ENCODE assay signal across 25 cellular contexts in genomic region chr3:122410639-122411038, GRCh38. TPM values are rescaled to one million over a fixed set of nuclear protein-coding genes. Genes with fewer than 3 reads are reported as not detected.
DNase-seq lines count a peak whose midpoint lies in the region; ATAC-seq lines count a peak whose summit lies in the region.
"Had no signal": no experiment of that assay in that cellular context is flagged by ENCODE, and none has a peak within 500 bp of the region (broad histone marks: within the 10 kb centered on the region; RNA-seq: fewer than 3 reads in every experiment).

No MANE protein-coding gene starts in this region.

- peak; percentile 59 to 70 for ATAC-seq in activated naive CD4-positive, alpha-beta T cell treated with anti-CD3 and anti-CD28 coated beads, Interleukin-2, amount 50 U/mL, for 72 hours
- no peak for ATAC-seq in stimulated activated effector memory CD8-positive, alpha-beta T cell treated with anti-CD3 and anti-CD28 coated beads, Interleukin-12 subunit alpha, Interleukin-12 subunit beta, amount 100 ng/mL, for 72 hours
- ATAC-seq in GM19397 (IDR thresholded peaks at IDR 0.05; ENCODE audit: unreplicated experiment), result no peak
- ATAC-seq in GM18517 (IDR thresholded peaks at IDR 0.05; ENCODE audit: unreplicated experiment), result no peak
- no peak for ATAC-seq in HG02840 (IDR thresholded peaks at IDR 0.05; ENCODE audit: low FRiP score, unreplicated experiment)
- ATAC-seq: effector memory CD8-positive, alpha-beta T cell; gastrocnemius medialis had no signal

- peaks cover 17 to 27% of the 10 kb centered on the region in 2 donors for H3K36me3 Mint-ChIP-seq in activated naive CD4-positive, alpha-beta T cell treated with anti-CD3 and anti-CD28 coated beads, Interleukin-2, amount 50 U/mL, for 72 hours
- peaks cover 29% of the 10 kb centered on the region for H3K36me3 Mint-ChIP-seq in activated naive CD8-positive, alpha-beta T cell treated with anti-CD3 and anti-CD28 coated beads for 36 hours
- peaks cover 95% of the 10 kb centered on the region for H3K36me3 Mint-ChIP-seq in stimulated activated effector memory CD8-positive, alpha-beta T cell treated with anti-CD3 and anti-CD28 coated beads, Interleukin-12 subunit alpha, Interleukin-12 subunit beta, amount 100 ng/mL, for 72 hours

- no peak overlapping the region for H3K27ac Mint-ChIP-seq in activated naive CD4-positive, alpha-beta T cell treated with anti-CD3 and anti-CD28 coated beads, Interleukin-2, amount 50 U/mL, for 72 hours
- H3K27ac Mint-ChIP-seq in activated naive CD8-positive, alpha-beta T cell treated with anti-CD3 and anti-CD28 coated beads for 36 hours, result peak overlapping the region; percentile 66
- H3K27ac Mint-ChIP-seq in stimulated activated effector memory CD8-positive, alpha-beta T cell treated with anti-CD3 and anti-CD28 coated beads, Interleukin-12 subunit alpha, Interleukin-12 subunit beta, amount 100 ng/mL, for 72 hours, result peak overlapping the region; percentile 48
- H3K27ac Mint-ChIP-seq: activated CD4-positive, alpha-beta T cell treated with anti-CD3 and anti-CD28 coated beads, Interleukin-2, amount 10 ng/mL, durations not matched to agents 7 days and 5 days; HFFc6; nephron; T-helper 2 cell treated with Interferon-gamma antibody and Interleukin-4, amounts not matched to agents 5 μg/mL and 100 μg/mL, for 36 hours had no signal

- no peaks in the 10 kb centered on the region for H3K27me3 Mint-ChIP-seq in activated naive CD8-positive, alpha-beta T cell treated with anti-CD3 and anti-CD28 coated beads for 36 hours
- H3K27me3 Mint-ChIP-seq: activated CD4-positive, alpha-beta T cell treated with anti-CD3 and anti-CD28 coated beads, Interleukin-2, amount 10 ng/mL, durations not matched to agents 7 days and 5 days; effector memory CD8-positive, alpha-beta T cell had no signal

- H3K4me1 Mint-ChIP-seq in activated naive CD8-positive, alpha-beta T cell treated with anti-CD3 and anti-CD28 coated beads for 36 hours, result peaks cover 50% of the 10 kb centered on the region
- peaks cover 50% of the 10 kb centered on the region for H3K4me1 Mint-ChIP-seq in stimulated activated effector memory CD8-positive, alpha-beta T cell treated with anti-CD3 and anti-CD28 coated beads, Interleukin-12 subunit alpha, Interleukin-12 subunit beta, amount 100 ng/mL, for 72 hours

- no peaks in the 10 kb centered on the region for H3K9me3 Mint-ChIP-seq in activated naive CD4-positive, alpha-beta T cell treated with anti-CD3 and anti-CD28 coated beads, Interleukin-2, amount 50 U/mL, for 72 hours
- no peaks in the 10 kb centered on the region for H3K9me3 Mint-ChIP-seq in activated naive CD8-positive, alpha-beta T cell treated with anti-CD3 and anti-CD28 coated beads for 36 hours
- H3K9me3 Mint-ChIP-seq in stimulated activated effector memory CD8-positive, alpha-beta T cell treated with anti-CD3 and anti-CD28 coated beads, Interleukin-12 subunit alpha, Interleukin-12 subunit beta, amount 100 ng/mL, for 72 hours, result no peaks in the 10 kb centered on the region
- H3K9me3 Mint-ChIP-seq: activated CD4-positive, alpha-beta T cell treated with anti-CD3 and anti-CD28 coated beads, Interleukin-2, amount 10 ng/mL, durations not matched to agents 7 days and 5 days; effector memory CD8-positive, alpha-beta T cell; HFFc6; nephron; T-helper 2 cell treated with Interferon-gamma antibody and Interleukin-4, amounts not matched to agents 5 μg/mL and 100 μg/mL, for 36 hours had no signal

- no peak overlapping the region for H3K4me3 Mint-ChIP-seq in activated naive CD8-positive, alpha-beta T cell treated with anti-CD3 and anti-CD28 coated beads for 36 hours
- H3K4me3 Mint-ChIP-seq in stimulated activated effector memory CD8-positive, alpha-beta T cell treated with anti-CD3 and anti-CD28 coated beads, Interleukin-12 subunit alpha, Interleukin-12 subunit beta, amount 100 ng/mL, for 72 hours, result no peak overlapping the region
- H3K4me3 Mint-ChIP-seq: activated CD4-positive, alpha-beta T cell treated with anti-CD3 and anti-CD28 coated beads, Interleukin-2, amount 10 ng/mL, durations not matched to agents 7 days and 5 days; effector memory CD8-positive, alpha-beta T cell; HFFc6; nephron; T-helper 2 cell treated with Interferon-gamma antibody and Interleukin-4, amounts not matched to agents 5 μg/mL and 100 μg/mL, for 36 hours had no signal

- no peak for DNase-seq in activated naive CD4-positive, alpha-beta T cell treated with anti-CD3 and anti-CD28 coated beads, Interleukin-2, amount 50 U/mL, for 72 hours (ENCODE audit: low spot score in 2 of 2)
- DNase-seq in activated naive CD4-positive, alpha-beta T cell treated with anti-CD3 and anti-CD28 coated beads, Interleukin-2, amount 50 U/mL, for 16 hours, result no peak
- peak; percentile 1 for DNase-seq in NCI-H69 (lab: John Stamatoyannopoulos, UW)
- peak; percentile 8 for DNase-seq in activated naive CD8-positive, alpha-beta T cell treated with anti-CD3 and anti-CD28 coated beads for 36 hours
- no peak for DNase-seq in stimulated activated effector memory CD8-positive, alpha-beta T cell treated with anti-CD3 and anti-CD28 coated beads, Interleukin-12 subunit alpha, Interleukin-12 subunit beta, amount 100 ng/mL, for 72 hours (ENCODE audit: low spot score in 2 of 2)
- DNase-seq: activated CD4-positive, alpha-beta T cell treated with anti-CD3 and anti-CD28 coated beads, Interleukin-2, amount 10 ng/mL, durations not matched to agents 7 days and 5 days; activated CD8-positive, alpha-beta memory T cell treated with anti-CD3 and anti-CD28 coated beads, Interleukin-2, amount 50 U/mL, for 48 hours; activated gamma-delta T cell; cortex of kidney; effector memory CD8-positive, alpha-beta T cell; esophagus squamous epithelium; gastrocnemius medialis; GM23248; HFFc6; Karpas-422; NCI-H1436 treated with DMSO at 0.1 percent for 48 hours; NCI-H446 treated with DMSO at 0.1 percent for 48 hours; ovary; Right ventricle myocardium superior; stimulated activated CD4-positive, alpha-beta T cell treated with anti-CD3 and anti-CD28 coated beads, Interleukin-2, amount 100 ng/mL, for 24 hours had no signal

RNA-seq across cellular contexts. Expression of gene WDR5B, which starts 5.2 kb away (rescaled TPM):
- total RNA-seq in activated naive CD4-positive, alpha-beta T cell treated with anti-CD3 and anti-CD28 coated beads, Interleukin-2, amount 50 U/mL, for 72 hours, result 1 to 10 TPM; 2.3 to 3.1 TPM
- 1 to 10 TPM; 2.4 to 2.5 TPM for total RNA-seq in activated naive CD8-positive, alpha-beta T cell treated with anti-CD3 and anti-CD28 coated beads for 36 hours

RNA-seq across cellular contexts. Expression of gene FAM162A, which starts 26.7 kb away (rescaled TPM):
- 100 to 1,000 TPM in 1 of 2 donors, 10 to 100 TPM in 1; 51.2 to 194 TPM for total RNA-seq in activated naive CD4-positive, alpha-beta T cell treated with anti-CD3 and anti-CD28 coated beads, Interleukin-2, amount 50 U/mL, for 72 hours
- total RNA-seq in activated naive CD8-positive, alpha-beta T cell treated with anti-CD3 and anti-CD28 coated beads for 36 hours, result 100 to 1,000 TPM; 147 to 148 TPM

RNA-seq across cellular contexts. Expression of gene MIX23, which starts 27.6 kb away (rescaled TPM):
- 10 to 100 TPM; 52.0 to 99.6 TPM for total RNA-seq in activated naive CD4-positive, alpha-beta T cell treated with anti-CD3 and anti-CD28 coated beads, Interleukin-2, amount 50 U/mL, for 72 hours
- 100 to 1,000 TPM; 170 to 210 TPM for total RNA-seq in activated naive CD8-positive, alpha-beta T cell treated with anti-CD3 and anti-CD28 coated beads for 36 hours

Comparison
In these comparisons a context has a peak if more than half of its experiments do, and no peak if none do; other contexts are left out.
1. ATAC-seq: peak in activated naive CD4-positive, alpha-beta T cell treated with anti-CD3 and anti-CD28 coated beads, Interleukin-2, amount 50 U/mL, for 72 hours (2 of 2); none in stimulated activated effector memory CD8-positive, alpha-beta T cell treated with anti-CD3 and anti-CD28 coated beads, Interleukin-12 subunit alpha, Interleukin-12 subunit beta, amount 100 ng/mL, for 72 hours (single experiment), GM19397 (single experiment), GM18517 (single experiment) and HG02840 (single experiment).
2. DNase-seq: peak in NCI-H69 (single experiment) and activated naive CD8-positive, alpha-beta T cell treated with anti-CD3 and anti-CD28 coated beads for 36 hours (single experiment); none in activated naive CD4-positive, alpha-beta T cell treated with anti-CD3 and anti-CD28 coated beads, Interleukin-2, amount 50 U/mL, for 72 hours (0 of 2), activated naive CD4-positive, alpha-beta T cell treated with anti-CD3 and anti-CD28 coated beads, Interleukin-2, amount 50 U/mL, for 16 hours (single experiment) and stimulated activated effector memory CD8-positive, alpha-beta T cell treated with anti-CD3 and anti-CD28 coated beads, Interleukin-12 subunit alpha, Interleukin-12 subunit beta, amount 100 ng/mL, for 72 hours (0 of 2).
3. H3K27ac Mint-ChIP-seq: peak in activated naive CD8-positive, alpha-beta T cell treated with anti-CD3 and anti-CD28 coated beads for 36 hours (single experiment) and stimulated activated effector memory CD8-positive, alpha-beta T cell treated with anti-CD3 and anti-CD28 coated beads, Interleukin-12 subunit alpha, Interleukin-12 subunit beta, amount 100 ng/mL, for 72 hours (single experiment); none in activated naive CD4-positive, alpha-beta T cell treated with anti-CD3 and anti-CD28 coated beads, Interleukin-2, amount 50 U/mL, for 72 hours (0 of 2).